1 cellular context compared by ENCODE assay signal in the genomic region with DNA sequence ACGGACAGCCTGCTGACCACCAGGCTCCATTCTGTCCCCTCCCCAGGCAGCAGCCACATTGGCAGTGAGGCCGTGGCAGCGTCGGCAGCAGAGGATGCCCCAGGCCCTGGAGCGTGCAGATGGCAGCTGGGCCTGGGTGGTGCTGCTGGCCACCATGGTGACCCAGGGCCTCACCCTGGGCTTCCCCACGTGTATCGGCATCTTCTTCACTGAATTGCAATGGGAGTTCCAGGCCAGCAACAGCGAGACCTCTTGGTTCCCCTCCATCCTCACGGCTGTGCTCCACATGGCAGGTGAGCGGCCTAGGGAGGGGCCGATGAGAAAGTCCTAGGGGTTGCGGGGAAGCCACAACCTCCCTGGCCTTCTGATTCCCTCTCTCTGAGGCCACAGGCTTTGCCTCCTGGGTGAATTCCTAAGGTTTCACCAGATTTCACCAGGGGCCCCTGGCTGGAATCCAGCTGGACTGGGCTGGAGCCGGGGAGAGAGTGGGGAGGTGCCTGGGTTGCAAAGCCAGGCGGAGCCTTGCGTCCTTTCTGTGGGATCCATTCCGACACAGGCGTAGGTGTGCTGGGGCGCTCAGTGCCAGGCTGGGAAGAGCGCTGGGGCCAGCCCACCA.
TF ChIP-seq lines count a peak whose summit lies in the region.

No MANE protein-coding gene starts in this region.

TF ChIP-seq in IMR-90, 13 proteins besides CTCF, POLR2A, EP300 and RAD21:
- TF ChIP-seq, protein P1, sequence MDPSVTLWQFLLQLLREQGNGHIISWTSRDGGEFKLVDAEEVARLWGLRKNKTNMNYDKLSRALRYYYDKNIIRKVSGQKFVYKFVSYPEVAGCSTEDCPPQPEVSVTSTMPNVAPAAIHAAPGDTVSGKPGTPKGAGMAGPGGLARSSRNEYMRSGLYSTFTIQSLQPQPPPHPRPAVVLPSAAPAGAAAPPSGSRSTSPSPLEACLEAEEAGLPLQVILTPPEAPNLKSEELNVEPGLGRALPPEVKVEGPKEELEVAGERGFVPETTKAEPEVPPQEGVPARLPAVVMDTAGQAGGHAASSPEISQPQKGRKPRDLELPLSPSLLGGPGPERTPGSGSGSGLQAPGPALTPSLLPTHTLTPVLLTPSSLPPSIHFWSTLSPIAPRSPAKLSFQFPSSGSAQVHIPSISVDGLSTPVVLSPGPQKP (IDR thresholded peaks at IDR 0.05; ENCODE audit: borderline replicate concordance, low read depth, low read length), result no peak
- TF ChIP-seq FOS (IDR thresholded peaks at IDR 0.05; ENCODE audit: low read depth, low read length), result no peak
- TF ChIP-seq CEBPB (IDR thresholded peaks at IDR 0.05; ENCODE audit: low read depth, low read length), result no peak
- TF ChIP-seq NFE2L2 (IDR thresholded peaks at IDR 0.05; ENCODE audit: low read depth, low read length), result no peak
- no peak for TF ChIP-seq MAFK (IDR thresholded peaks at IDR 0.05; ENCODE audit: low read depth, low read length)
- TF ChIP-seq MXI1 (IDR thresholded peaks at IDR 0.05; ENCODE audit: borderline replicate concordance, low read depth, low read length), result no peak
- no peak for TF ChIP-seq RCOR1 (IDR thresholded peaks at IDR 0.05; ENCODE audit: insufficient replicate concordance, low read length)
- TF ChIP-seq BHLHE40 (IDR thresholded peaks at IDR 0.05; ENCODE audit: low read depth, low read length), result no peak
- TF ChIP-seq RFX5 (IDR thresholded peaks at IDR 0.05; ENCODE audit: low read depth, low read length), result no peak
- TF ChIP-seq CHD1 (IDR thresholded peaks at IDR 0.05; ENCODE audit: low read depth, low read length), result no peak
- TF ChIP-seq, protein P2, sequence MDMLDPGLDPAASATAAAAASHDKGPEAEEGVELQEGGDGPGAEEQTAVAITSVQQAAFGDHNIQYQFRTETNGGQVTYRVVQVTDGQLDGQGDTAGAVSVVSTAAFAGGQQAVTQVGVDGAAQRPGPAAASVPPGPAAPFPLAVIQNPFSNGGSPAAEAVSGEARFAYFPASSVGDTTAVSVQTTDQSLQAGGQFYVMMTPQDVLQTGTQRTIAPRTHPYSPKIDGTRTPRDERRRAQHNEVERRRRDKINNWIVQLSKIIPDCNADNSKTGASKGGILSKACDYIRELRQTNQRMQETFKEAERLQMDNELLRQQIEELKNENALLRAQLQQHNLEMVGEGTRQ (IDR thresholded peaks at IDR 0.05; ENCODE audit: low read depth, low read length), result no peak
- TF ChIP-seq SMC3 (IDR thresholded peaks at IDR 0.05; ENCODE audit: low read depth, low read length), result no peak
- TF ChIP-seq MAZ (IDR thresholded peaks at IDR 0.05; ENCODE audit: borderline replicate concordance, low read depth, low read length), result no peak
